1 cellular context compared by ENCODE assay signal in the genomic region with DNA sequence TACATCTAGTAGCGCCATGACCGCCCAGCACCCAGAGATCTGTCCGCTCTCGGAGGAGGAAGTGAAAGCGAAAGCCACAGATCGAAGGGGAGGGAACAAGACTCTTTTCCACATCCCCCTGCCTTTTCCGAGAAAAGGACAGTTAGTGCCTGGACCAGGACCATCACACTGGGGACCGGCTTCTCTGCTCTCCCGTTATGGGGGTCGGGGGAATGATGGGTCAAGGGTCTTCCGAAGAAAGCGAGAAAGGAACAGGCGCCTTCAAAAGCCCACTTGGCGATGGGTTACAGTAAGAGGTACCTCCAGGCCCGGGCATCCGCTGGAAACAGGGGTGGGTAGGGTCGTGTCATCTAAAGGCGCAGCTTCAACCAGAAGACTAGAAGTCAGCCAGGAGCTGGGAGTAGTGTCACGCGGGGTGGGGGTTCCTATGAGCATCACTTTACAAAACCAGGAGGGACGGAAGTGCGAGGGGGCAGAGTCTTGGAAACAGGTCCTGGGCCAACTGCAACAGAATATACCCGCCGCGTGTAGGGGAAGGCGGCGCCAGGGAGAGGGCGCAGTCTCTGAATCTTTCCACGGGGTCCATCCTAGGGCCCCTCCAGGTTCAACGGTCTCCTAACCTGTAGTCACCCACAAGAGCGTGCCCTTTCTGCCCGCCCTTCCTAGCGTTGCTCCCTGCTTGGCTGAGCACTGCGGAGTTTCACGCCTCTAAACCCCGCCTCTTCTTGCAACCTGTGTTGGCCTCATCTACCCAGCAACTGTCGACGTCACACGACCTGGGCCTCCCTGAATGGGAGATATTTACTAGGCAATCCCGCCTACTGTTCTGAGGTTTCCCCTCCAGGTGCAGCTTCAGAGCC.
TF ChIP-seq lines count a peak whose summit lies in the region.

Gene PSMB8 (minus strand): TSS at position 69 of the 860 bp plus-strand sequence. CDS start 51 bp downstream, at position 18.

TF ChIP-seq in HepG2, 621 proteins besides CTCF, POLR2A, EP300 and RAD21 (continued from another document and continues in another):
- TF ChIP-seq RARA (CRISPR knock-in tag; IDR thresholded peaks at IDR 0.05) (0 out of 2 replicates have a peak, but pooled peaks have one; percentile 20), CEBPG (CRISPR knock-in tag; IDR thresholded peaks at IDR 0.05) (peak; percentile 60; the same call in 1 of the 2 replicates), DNMT1 (CRISPR knock-in tag; IDR thresholded peaks at IDR 0.05) (0 out of 2 replicates have a peak, but pooled peaks have one; percentile 33), ZNF264 (CRISPR knock-in tag; IDR thresholded peaks at IDR 0.05) (0 out of 2 replicates have a peak, but pooled peaks have one; percentile 27), ERF (CRISPR knock-in tag; IDR thresholded peaks at IDR 0.05) (peak; percentile 13), ZNF317 (CRISPR knock-in tag; IDR thresholded peaks at IDR 0.05) (0 out of 2 replicates have a peak, but pooled peaks have one; percentile 44), ZNF572 (CRISPR knock-in tag; IDR thresholded peaks at IDR 0.05) (0 out of 2 replicates have a peak, but pooled peaks have one; percentile 46), ZNF501 (CRISPR knock-in tag; IDR thresholded peaks at IDR 0.05) (peak; percentile 75), TBX2 (CRISPR knock-in tag; IDR thresholded peaks at IDR 0.05; ENCODE audit: borderline replicate concordance) (peak; percentile 87; the same call in 1 of the 2 replicates), CREB1 (IDR thresholded peaks at IDR 0.05) (peak; percentile 97), CREB1 (CRISPR knock-in tag; IDR thresholded peaks at IDR 0.05) (peak; percentile 98), ZNF124 (CRISPR knock-in tag; IDR thresholded peaks at IDR 0.05) (0 out of 2 replicates have a peak, but pooled peaks have one; percentile 10), ZBTB21 (CRISPR knock-in tag; IDR thresholded peaks at IDR 0.05) (no peak), DPF2 (CRISPR knock-in tag; IDR thresholded peaks at IDR 0.05; ENCODE audit: borderline replicate concordance, low read depth) (0 out of 2 replicates have a peak, but pooled peaks have one; percentile 3), ATF7 (IDR thresholded peaks at IDR 0.05) (no peak), ATF7 (CRISPR knock-in tag; IDR thresholded peaks at IDR 0.05) (0 out of 2 replicates have a peak, but pooled peaks have one; percentile 30), ZNF687 (CRISPR knock-in tag; IDR thresholded peaks at IDR 0.05) (peak; percentile 79), WIZ (CRISPR knock-in tag; IDR thresholded peaks at IDR 0.05) (0 out of 2 replicates have a peak, but pooled peaks have one; percentile 39), SALL1 (CRISPR knock-in tag; IDR thresholded peaks at IDR 0.05) (peak; percentile 57; the same call in 1 of the 2 replicates), HMGXB3 (CRISPR knock-in tag; IDR thresholded peaks at IDR 0.05; ENCODE audit: borderline replicate concordance) (peak; percentile 74), NR2F6 (IDR thresholded peaks at IDR 0.05) (no peak), NR2F6 (CRISPR knock-in tag; IDR thresholded peaks at IDR 0.05) (peak; percentile 7; the same call in 1 of the 2 replicates), FOSL2 (CRISPR knock-in tag; IDR thresholded peaks at IDR 0.05) (peak; percentile 19; the same call in 1 of the 2 replicates), DMAP1 (CRISPR knock-in tag; IDR thresholded peaks at IDR 0.05) (peak; percentile 30; the same call in 1 of the 2 replicates)
- TF ChIP-seq, protein P1, sequence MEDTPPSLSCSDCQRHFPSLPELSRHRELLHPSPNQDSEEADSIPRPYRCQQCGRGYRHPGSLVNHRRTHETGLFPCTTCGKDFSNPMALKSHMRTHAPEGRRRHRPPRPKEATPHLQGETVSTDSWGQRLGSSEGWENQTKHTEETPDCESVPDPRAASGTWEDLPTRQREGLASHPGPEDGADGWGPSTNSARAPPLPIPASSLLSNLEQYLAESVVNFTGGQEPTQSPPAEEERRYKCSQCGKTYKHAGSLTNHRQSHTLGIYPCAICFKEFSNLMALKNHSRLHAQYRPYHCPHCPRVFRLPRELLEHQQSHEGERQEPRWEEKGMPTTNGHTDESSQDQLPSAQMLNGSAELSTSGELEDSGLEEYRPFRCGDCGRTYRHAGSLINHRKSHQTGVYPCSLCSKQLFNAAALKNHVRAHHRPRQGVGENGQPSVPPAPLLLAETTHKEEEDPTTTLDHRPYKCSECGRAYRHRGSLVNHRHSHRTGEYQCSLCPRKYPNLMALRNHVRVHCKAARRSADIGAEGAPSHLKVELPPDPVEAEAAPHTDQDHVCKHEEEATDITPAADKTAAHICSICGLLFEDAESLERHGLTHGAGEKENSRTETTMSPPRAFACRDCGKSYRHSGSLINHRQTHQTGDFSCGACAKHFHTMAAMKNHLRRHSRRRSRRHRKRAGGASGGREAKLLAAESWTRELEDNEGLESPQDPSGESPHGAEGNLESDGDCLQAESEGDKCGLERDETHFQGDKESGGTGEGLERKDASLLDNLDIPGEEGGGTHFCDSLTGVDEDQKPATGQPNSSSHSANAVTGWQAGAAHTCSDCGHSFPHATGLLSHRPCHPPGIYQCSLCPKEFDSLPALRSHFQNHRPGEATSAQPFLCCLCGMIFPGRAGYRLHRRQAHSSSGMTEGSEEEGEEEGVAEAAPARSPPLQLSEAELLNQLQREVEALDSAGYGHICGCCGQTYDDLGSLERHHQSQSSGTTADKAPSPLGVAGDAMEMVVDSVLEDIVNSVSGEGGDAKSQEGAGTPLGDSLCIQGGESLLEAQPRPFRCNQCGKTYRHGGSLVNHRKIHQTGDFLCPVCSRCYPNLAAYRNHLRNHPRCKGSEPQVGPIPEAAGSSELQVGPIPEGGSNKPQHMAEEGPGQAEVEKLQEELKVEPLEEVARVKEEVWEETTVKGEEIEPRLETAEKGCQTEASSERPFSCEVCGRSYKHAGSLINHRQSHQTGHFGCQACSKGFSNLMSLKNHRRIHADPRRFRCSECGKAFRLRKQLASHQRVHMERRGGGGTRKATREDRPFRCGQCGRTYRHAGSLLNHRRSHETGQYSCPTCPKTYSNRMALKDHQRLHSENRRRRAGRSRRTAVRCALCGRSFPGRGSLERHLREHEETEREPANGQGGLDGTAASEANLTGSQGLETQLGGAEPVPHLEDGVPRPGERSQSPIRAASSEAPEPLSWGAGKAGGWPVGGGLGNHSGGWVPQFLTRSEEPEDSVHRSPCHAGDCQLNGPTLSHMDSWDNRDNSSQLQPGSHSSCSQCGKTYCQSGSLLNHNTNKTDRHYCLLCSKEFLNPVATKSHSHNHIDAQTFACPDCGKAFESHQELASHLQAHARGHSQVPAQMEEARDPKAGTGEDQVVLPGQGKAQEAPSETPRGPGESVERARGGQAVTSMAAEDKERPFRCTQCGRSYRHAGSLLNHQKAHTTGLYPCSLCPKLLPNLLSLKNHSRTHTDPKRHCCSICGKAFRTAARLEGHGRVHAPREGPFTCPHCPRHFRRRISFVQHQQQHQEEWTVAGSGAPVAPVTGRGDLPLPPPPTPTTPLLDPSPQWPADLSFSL (CRISPR knock-in tag; IDR thresholded peaks at IDR 0.05) = no peak
- TF ChIP-seq, protein P2, sequence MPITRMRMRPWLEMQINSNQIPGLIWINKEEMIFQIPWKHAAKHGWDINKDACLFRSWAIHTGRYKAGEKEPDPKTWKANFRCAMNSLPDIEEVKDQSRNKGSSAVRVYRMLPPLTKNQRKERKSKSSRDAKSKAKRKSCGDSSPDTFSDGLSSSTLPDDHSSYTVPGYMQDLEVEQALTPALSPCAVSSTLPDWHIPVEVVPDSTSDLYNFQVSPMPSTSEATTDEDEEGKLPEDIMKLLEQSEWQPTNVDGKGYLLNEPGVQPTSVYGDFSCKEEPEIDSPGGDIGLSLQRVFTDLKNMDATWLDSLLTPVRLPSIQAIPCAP (CRISPR knock-in tag; IDR thresholded peaks at IDR 0.05; ENCODE audit: low read depth) = peak; percentile 98
- TF ChIP-seq, protein P3, sequence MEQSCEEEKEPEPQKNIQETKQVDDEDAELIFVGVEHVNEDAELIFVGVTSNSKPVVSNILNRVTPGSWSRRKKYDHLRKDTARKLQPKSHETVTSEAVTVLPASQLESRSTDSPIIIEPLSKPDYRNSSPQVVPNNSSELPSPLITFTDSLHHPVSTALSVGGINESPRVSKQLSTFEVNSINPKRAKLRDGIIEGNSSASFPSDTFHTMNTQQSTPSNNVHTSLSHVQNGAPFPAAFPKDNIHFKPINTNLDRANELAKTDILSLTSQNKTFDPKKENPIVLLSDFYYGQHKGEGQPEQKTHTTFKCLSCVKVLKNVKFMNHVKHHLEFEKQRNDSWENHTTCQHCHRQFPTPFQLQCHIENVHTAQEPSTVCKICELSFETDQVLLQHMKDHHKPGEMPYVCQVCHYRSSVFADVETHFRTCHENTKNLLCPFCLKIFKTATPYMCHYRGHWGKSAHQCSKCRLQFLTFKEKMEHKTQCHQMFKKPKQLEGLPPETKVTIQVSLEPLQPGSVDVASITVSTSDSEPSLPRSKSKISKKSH (CRISPR knock-in tag; IDR thresholded peaks at IDR 0.05; ENCODE audit: borderline replicate concordance) = peak; percentile 43; the same call in 1 of the 2 replicates
